Comparison of ENCODE assay signal across 2 cellular contexts in the genomic region with DNA sequence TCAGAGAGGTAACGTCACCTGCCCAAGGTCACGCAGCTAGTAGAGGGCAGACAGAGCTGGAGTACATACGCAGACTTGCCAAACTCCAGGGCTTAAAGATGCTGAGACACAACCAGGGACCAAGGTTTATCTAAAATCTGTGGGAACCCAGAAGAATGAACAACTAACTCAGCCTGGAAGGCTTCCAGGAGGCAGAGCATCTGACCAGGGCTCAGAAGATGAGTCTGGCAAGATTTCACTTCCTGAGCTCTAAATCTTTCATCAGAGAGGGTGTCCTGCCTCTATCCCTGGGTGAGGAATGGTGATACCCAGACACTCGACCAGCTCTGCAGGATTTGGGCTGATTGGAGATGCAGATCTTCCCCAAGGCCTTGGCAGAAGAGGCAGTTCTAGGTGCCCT.
TF ChIP-seq lines count a peak whose summit lies in the region.

No MANE protein-coding gene starts in this region.

TF ChIP-seq in GM23338, 12 proteins besides CTCF, POLR2A, EP300 and RAD21:
- TF ChIP-seq JUNB (IDR thresholded peaks at IDR 0.05; ENCODE audit: unreplicated experiment) (no peak), REST (IDR thresholded peaks at IDR 0.05; ENCODE audit: unreplicated experiment) (no peak), STAT1 (IDR thresholded peaks at IDR 0.05; ENCODE audit: unreplicated experiment) (no peak), ZNF331 (CRISPR knock-in tag; IDR thresholded peaks at IDR 0.05; ENCODE audit: low read depth) (no peak), EZH2phosphoT487 (IDR thresholded peaks at IDR 0.05; ENCODE audit: unreplicated experiment) (no peak), POLR2AphosphoS5 (IDR thresholded peaks at IDR 0.05; ENCODE audit: low read depth) (no peak), EZH2 (IDR thresholded peaks at IDR 0.05; ENCODE audit: low read depth, unreplicated experiment) (no peak)
- TF ChIP-seq, protein P1, sequence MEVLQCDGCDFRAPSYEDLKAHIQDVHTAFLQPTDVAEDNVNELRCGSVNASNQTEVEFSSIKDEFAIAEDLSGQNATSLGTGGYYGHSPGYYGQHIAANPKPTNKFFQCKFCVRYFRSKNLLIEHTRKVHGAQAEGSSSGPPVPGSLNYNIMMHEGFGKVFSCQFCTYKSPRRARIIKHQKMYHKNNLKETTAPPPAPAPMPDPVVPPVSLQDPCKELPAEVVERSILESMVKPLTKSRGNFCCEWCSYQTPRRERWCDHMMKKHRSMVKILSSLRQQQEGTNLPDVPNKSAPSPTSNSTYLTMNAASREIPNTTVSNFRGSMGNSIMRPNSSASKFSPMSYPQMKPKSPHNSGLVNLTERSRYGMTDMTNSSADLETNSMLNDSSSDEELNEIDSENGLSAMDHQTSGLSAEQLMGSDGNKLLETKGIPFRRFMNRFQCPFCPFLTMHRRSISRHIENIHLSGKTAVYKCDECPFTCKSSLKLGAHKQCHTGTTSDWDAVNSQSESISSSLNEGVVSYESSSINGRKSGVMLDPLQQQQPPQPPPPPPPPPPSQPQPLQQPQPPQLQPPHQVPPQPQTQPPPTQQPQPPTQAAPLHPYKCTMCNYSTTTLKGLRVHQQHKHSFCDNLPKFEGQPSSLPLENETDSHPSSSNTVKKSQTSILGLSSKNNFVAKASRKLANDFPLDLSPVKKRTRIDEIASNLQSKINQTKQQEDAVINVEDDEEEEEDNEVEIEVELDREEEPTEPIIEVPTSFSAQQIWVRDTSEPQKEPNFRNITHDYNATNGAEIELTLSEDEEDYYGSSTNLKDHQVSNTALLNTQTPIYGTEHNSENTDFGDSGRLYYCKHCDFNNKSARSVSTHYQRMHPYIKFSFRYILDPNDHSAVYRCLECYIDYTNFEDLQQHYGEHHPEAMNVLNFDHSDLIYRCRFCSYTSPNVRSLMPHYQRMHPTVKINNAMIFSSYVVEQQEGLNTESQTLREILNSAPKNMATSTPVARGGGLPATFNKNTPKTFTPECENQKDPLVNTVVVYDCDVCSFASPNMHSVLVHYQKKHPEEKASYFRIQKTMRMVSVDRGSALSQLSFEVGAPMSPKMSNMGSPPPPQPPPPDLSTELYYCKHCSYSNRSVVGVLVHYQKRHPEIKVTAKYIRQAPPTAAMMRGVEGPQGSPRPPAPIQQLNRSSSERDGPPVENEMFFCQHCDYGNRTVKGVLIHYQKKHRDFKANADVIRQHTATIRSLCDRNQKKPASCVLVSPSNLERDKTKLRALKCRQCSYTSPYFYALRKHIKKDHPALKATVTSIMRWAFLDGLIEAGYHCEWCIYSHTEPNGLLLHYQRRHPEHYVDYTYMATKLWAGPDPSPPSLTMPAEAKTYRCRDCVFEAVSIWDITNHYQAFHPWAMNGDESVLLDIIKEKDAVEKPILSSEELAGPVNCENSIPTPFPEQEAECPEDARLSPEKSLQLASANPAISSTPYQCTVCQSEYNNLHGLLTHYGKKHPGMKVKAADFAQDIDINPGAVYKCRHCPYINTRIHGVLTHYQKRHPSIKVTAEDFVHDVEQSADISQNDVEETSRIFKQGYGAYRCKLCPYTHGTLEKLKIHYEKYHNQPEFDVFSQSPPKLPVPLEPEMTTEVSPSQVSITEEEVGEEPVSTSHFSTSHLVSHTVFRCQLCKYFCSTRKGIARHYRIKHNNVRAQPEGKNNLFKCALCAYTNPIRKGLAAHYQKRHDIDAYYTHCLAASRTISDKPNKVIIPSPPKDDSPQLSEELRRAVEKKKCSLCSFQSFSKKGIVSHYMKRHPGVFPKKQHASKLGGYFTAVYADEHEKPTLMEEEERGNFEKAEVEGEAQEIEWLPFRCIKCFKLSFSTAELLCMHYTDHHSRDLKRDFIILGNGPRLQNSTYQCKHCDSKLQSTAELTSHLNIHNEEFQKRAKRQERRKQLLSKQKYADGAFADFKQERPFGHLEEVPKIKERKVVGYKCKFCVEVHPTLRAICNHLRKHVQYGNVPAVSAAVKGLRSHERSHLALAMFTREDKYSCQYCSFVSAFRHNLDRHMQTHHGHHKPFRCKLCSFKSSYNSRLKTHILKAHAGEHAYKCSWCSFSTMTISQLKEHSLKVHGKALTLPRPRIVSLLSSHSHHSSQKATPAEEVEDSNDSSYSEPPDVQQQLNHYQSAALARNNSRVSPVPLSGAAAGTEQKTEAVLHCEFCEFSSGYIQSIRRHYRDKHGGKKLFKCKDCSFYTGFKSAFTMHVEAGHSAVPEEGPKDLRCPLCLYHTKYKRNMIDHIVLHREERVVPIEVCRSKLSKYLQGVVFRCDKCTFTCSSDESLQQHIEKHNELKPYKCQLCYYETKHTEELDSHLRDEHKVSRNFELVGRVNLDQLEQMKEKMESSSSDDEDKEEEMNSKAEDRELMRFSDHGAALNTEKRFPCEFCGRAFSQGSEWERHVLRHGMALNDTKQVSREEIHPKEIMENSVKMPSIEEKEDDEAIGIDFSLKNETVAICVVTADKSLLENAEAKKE (CRISPR knock-in tag; IDR thresholded peaks at IDR 0.05) = no peak
- TF ChIP-seq, protein P2, sequence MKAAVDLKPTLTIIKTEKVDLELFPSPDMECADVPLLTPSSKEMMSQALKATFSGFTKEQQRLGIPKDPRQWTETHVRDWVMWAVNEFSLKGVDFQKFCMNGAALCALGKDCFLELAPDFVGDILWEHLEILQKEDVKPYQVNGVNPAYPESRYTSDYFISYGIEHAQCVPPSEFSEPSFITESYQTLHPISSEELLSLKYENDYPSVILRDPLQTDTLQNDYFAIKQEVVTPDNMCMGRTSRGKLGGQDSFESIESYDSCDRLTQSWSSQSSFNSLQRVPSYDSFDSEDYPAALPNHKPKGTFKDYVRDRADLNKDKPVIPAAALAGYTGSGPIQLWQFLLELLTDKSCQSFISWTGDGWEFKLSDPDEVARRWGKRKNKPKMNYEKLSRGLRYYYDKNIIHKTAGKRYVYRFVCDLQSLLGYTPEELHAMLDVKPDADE (IDR thresholded peaks at IDR 0.05) = no peak

TF ChIP-seq in GM12891, 5 proteins besides CTCF, POLR2A, EP300 and RAD21:
- TF ChIP-seq POLR2AphosphoS5 (IDR thresholded peaks at IDR 0.05; ENCODE audit: low read depth, low read length) = no peak
- TF ChIP-seq SPI1 (IDR thresholded peaks at IDR 0.05; ENCODE audit: low read depth, low read length) = no peak
- no peak for TF ChIP-seq POU2F2 (IDR thresholded peaks at IDR 0.05; ENCODE audit: low read depth, low read length)
